41 cellular contexts compared by ENCODE assay signal in genomic region chr1:226277897-226278296, GRCh38. TPM values are rescaled to one million over a fixed set of nuclear protein-coding genes. Genes with fewer than 3 reads are reported as not detected.
"Had no signal": no experiment of that assay in that cellular context is flagged by ENCODE, and none has a peak within 500 bp of the region (broad histone marks: within the 10 kb centered on the region; RNA-seq: fewer than 3 reads in every experiment).

No MANE protein-coding gene starts in this region.

- ATAC-seq: activated naive CD4-positive, alpha-beta T cell treated with anti-CD3 and anti-CD28 coated beads, Interleukin-2, amount 50 U/mL, for 72 hours; activated naive CD8-positive, alpha-beta T cell treated with anti-CD3 and anti-CD28 coated beads, Interleukin-2, amount 50 U/mL, for 24 hours; activated T-cell treated with anti-CD3 and anti-CD28 coated beads, Interleukin-2, amount 50 U/mL, for 4 hours; activated T-cell treated with anti-CD3 and anti-CD28 coated beads, Interleukin-2, amount 50 U/mL, for 72 hours; activated T-helper 17 cell treated with anti-CD3 and anti-CD28 coated beads, Interleukin-2, amount 50 U/mL, for 72 hours; body of pancreas had no signal

- FAIRE-seq: astrocyte, bronchial epithelial cell, colon had no signal

- H3K36me3 Mint-ChIP-seq: activated naive CD4-positive, alpha-beta T cell treated with anti-CD3 and anti-CD28 coated beads, Interleukin-2, amount 50 U/mL, for 72 hours had no signal

- H3K27me3 Mint-ChIP-seq: activated naive CD4-positive, alpha-beta T cell treated with anti-CD3 and anti-CD28 coated beads, Interleukin-2, amount 10 ng/mL, durations not matched to agents 7 days and 5 days; activated naive CD4-positive, alpha-beta T cell treated with anti-CD3 and anti-CD28 coated beads, Interleukin-2, amount 50 U/mL, for 24 hours; activated naive CD8-positive, alpha-beta T cell; activated naive CD8-positive, alpha-beta T cell treated with anti-CD3 and anti-CD28 coated beads for 36 hours; activated naive CD8-positive, alpha-beta T cell treated with anti-CD3 and anti-CD28 coated beads, Interleukin-2, amount 10 ng/mL, durations not matched to agents 7 days and 5 days; activated naive CD8-positive, alpha-beta T cell treated with anti-CD3 and anti-CD28 coated beads, Interleukin-2, amount 50 U/mL, for 24 hours; activated T-cell treated with anti-CD3 and anti-CD28 coated beads, Interleukin-2, amount 50 U/mL, for 24 hours; activated T-helper 17 cell treated with anti-CD3 and anti-CD28 coated beads, Interleukin-2, amount 50 U/mL, for 72 hours; brain; central memory CD8-positive, alpha-beta T cell had no signal

- H3K27me3 ChIP-seq: adrenal gland, ascending aorta, body of pancreas, brain microvascular endothelial cell, breast epithelium had no signal

- H3K4me3 ChIP-seq: adrenal gland, ascending aorta, body of pancreas, breast epithelium had no signal

- DNase-seq: activated effector memory CD4-positive, alpha-beta T cell treated with anti-CD3 and anti-CD28 coated beads, Interleukin-2, amount 50 U/mL, for 16 hours; activated effector memory CD4-positive, alpha-beta T cell treated with Interleukin-2 at 50 U/mL for 16 hours; activated gamma-delta T cell; activated gamma-delta T cell treated with Interleukin-2 at 50 U/mL for 16 hours; activated naive CD4-positive, alpha-beta T cell; activated naive CD4-positive, alpha-beta T cell treated with anti-CD3 and anti-CD28 coated beads for 36 hours; activated naive CD4-positive, alpha-beta T cell treated with anti-CD3 and anti-CD28 coated beads, Interleukin-2, amount 10 ng/mL, durations not matched to agents 7 days and 5 days; activated naive CD4-positive, alpha-beta T cell treated with anti-CD3 and anti-CD28 coated beads, Interleukin-2, amount 50 U/mL, for 16 hours; activated naive CD4-positive, alpha-beta T cell treated with Interleukin-2 at 50 U/mL for 16 hours; activated naive CD8-positive, alpha-beta T cell treated with anti-CD3 and anti-CD28 coated beads for 36 hours; activated naive CD8-positive, alpha-beta T cell treated with anti-CD3 and anti-CD28 coated beads, Interleukin-2, amount 10 ng/mL, durations not matched to agents 7 days and 5 days; activated naive CD8-positive, alpha-beta T cell treated with anti-CD3 and anti-CD28 coated beads, Interleukin-2, amount 50 U/mL, for 24 hours; activated T-cell treated with anti-CD3 and anti-CD28 coated beads, Interleukin-2, amount 50 U/mL, for 1 hour; activated T-cell treated with anti-CD3 and anti-CD28 coated beads, Interleukin-2, amount 50 U/mL, for 24 hours; activated T-cell treated with anti-CD3 and anti-CD28 coated beads, Interleukin-2, amount 50 U/mL, for 4 hours; activated T-cell treated with anti-CD3 and anti-CD28 coated beads, Interleukin-2, amount 50 U/mL, for 48 hours; activated T-cell treated with anti-CD3 and anti-CD28 coated beads, Interleukin-2, amount 50 U/mL, for 72 hours; adrenal gland; amniotic stem cell; amygdala; anterior cingulate cortex; body of pancreas; brain microvascular endothelial cell; caudate nucleus; central memory CD4-positive, alpha-beta T cell; cerebellar nuclear complex had no signal

- H3K9me3 Mint-ChIP-seq: activated naive CD4-positive, alpha-beta T cell treated with anti-CD3 and anti-CD28 coated beads for 36 hours; activated naive CD4-positive, alpha-beta T cell treated with anti-CD3 and anti-CD28 coated beads, Interleukin-2, amount 10 ng/mL, durations not matched to agents 7 days and 5 days; activated naive CD4-positive, alpha-beta T cell treated with anti-CD3 and anti-CD28 coated beads, Interleukin-2, amount 50 U/mL, for 24 hours; activated naive CD4-positive, alpha-beta T cell treated with anti-CD3 and anti-CD28 coated beads, Interleukin-2, amount 50 U/mL, for 72 hours; activated naive CD8-positive, alpha-beta T cell treated with anti-CD3 and anti-CD28 coated beads for 36 hours; activated naive CD8-positive, alpha-beta T cell treated with anti-CD3 and anti-CD28 coated beads, Interleukin-2, amount 10 ng/mL, durations not matched to agents 7 days and 5 days; activated naive CD8-positive, alpha-beta T cell treated with anti-CD3 and anti-CD28 coated beads, Interleukin-2, amount 50 U/mL, for 24 hours; activated T-cell treated with anti-CD3 and anti-CD28 coated beads, Interleukin-2, amount 50 U/mL, for 24 hours; activated T-cell treated with anti-CD3 and anti-CD28 coated beads, Interleukin-2, amount 50 U/mL, for 4 hours; activated T-cell treated with anti-CD3 and anti-CD28 coated beads, Interleukin-2, amount 50 U/mL, for 72 hours; activated T-helper 1 cell treated with anti-CD3 and anti-CD28 coated beads, Interleukin-12 subunit alpha, Interleukin-12 subunit beta, Interleukin-2, Interleukin-4 antibody, amounts not matched to agents 30 ng/mL and 10 ng/mL and 1 ng/mL, durations not matched to agents 14 hours and 24 hours and 36 hours; activated T-helper 17 cell treated with anti-CD3 and anti-CD28 coated beads, Interleukin-2, amount 50 U/mL, for 72 hours; activated T-helper 2 cell treated with anti-CD3 and anti-CD28 coated beads, Interferon-gamma antibody, Interleukin-2, Interleukin-4, amounts not matched to agents 10 μg/mL and 5 μg/mL and 100 μg/mL, durations not matched to agents 14 hours and 24 hours and 36 hours; brain; central memory CD8-positive, alpha-beta T cell had no signal

- H3K27ac ChIP-seq: adrenal gland, ascending aorta, body of pancreas, brain microvascular endothelial cell, breast epithelium had no signal

- H3K9me3 ChIP-seq: adrenal gland, ascending aorta, body of pancreas, breast epithelium had no signal

- H3K27ac Mint-ChIP-seq: activated naive CD4-positive, alpha-beta T cell treated with anti-CD3 and anti-CD28 coated beads for 36 hours; activated naive CD4-positive, alpha-beta T cell treated with anti-CD3 and anti-CD28 coated beads, Interleukin-2, amount 10 ng/mL, durations not matched to agents 7 days and 5 days; activated naive CD4-positive, alpha-beta T cell treated with anti-CD3 and anti-CD28 coated beads, Interleukin-2, amount 50 U/mL, for 24 hours; activated naive CD4-positive, alpha-beta T cell treated with anti-CD3 and anti-CD28 coated beads, Interleukin-2, amount 50 U/mL, for 72 hours; activated naive CD8-positive, alpha-beta T cell; activated naive CD8-positive, alpha-beta T cell treated with anti-CD3 and anti-CD28 coated beads for 36 hours; activated naive CD8-positive, alpha-beta T cell treated with anti-CD3 and anti-CD28 coated beads, Interleukin-2, amount 10 ng/mL, durations not matched to agents 7 days and 5 days; activated naive CD8-positive, alpha-beta T cell treated with anti-CD3 and anti-CD28 coated beads, Interleukin-2, amount 50 U/mL, for 24 hours; activated T-cell treated with anti-CD3 and anti-CD28 coated beads, Interleukin-2, amount 50 U/mL, for 24 hours; activated T-cell treated with anti-CD3 and anti-CD28 coated beads, Interleukin-2, amount 50 U/mL, for 72 hours; activated T-helper 1 cell treated with anti-CD3 and anti-CD28 coated beads, Interleukin-12 subunit alpha, Interleukin-12 subunit beta, Interleukin-2, Interleukin-4 antibody, amounts not matched to agents 30 ng/mL and 10 ng/mL and 1 ng/mL, durations not matched to agents 14 hours and 24 hours and 36 hours; activated T-helper 17 cell treated with anti-CD3 and anti-CD28 coated beads, Interleukin-2, amount 50 U/mL, for 72 hours; activated T-helper 2 cell treated with anti-CD3 and anti-CD28 coated beads, Interferon-gamma antibody, Interleukin-2, Interleukin-4, amounts not matched to agents 10 μg/mL and 5 μg/mL and 100 μg/mL, durations not matched to agents 14 hours and 24 hours and 36 hours; brain had no signal

- H3K4me1 ChIP-seq: adrenal gland, ascending aorta, breast epithelium had no signal

- H3K4me1 Mint-ChIP-seq: activated naive CD4-positive, alpha-beta T cell treated with anti-CD3 and anti-CD28 coated beads, Interleukin-2, amount 10 ng/mL, durations not matched to agents 7 days and 5 days; activated naive CD4-positive, alpha-beta T cell treated with anti-CD3 and anti-CD28 coated beads, Interleukin-2, amount 50 U/mL, for 24 hours; activated naive CD8-positive, alpha-beta T cell treated with anti-CD3 and anti-CD28 coated beads for 36 hours; activated naive CD8-positive, alpha-beta T cell treated with anti-CD3 and anti-CD28 coated beads, Interleukin-2, amount 10 ng/mL, durations not matched to agents 7 days and 5 days; activated naive CD8-positive, alpha-beta T cell treated with anti-CD3 and anti-CD28 coated beads, Interleukin-2, amount 50 U/mL, for 24 hours; activated T-helper 17 cell treated with anti-CD3 and anti-CD28 coated beads, Interleukin-2, amount 50 U/mL, for 72 hours; central memory CD8-positive, alpha-beta T cell had no signal

- H3K4me3 Mint-ChIP-seq: activated naive CD4-positive, alpha-beta T cell treated with anti-CD3 and anti-CD28 coated beads for 36 hours; activated naive CD4-positive, alpha-beta T cell treated with anti-CD3 and anti-CD28 coated beads, Interleukin-2, amount 10 ng/mL, durations not matched to agents 7 days and 5 days; activated naive CD4-positive, alpha-beta T cell treated with anti-CD3 and anti-CD28 coated beads, Interleukin-2, amount 50 U/mL, for 24 hours; activated naive CD8-positive, alpha-beta T cell; activated naive CD8-positive, alpha-beta T cell treated with anti-CD3 and anti-CD28 coated beads for 36 hours; activated naive CD8-positive, alpha-beta T cell treated with anti-CD3 and anti-CD28 coated beads, Interleukin-2, amount 10 ng/mL, durations not matched to agents 7 days and 5 days; activated naive CD8-positive, alpha-beta T cell treated with anti-CD3 and anti-CD28 coated beads, Interleukin-2, amount 50 U/mL, for 24 hours; activated T-cell treated with anti-CD3 and anti-CD28 coated beads, Interleukin-2, amount 50 U/mL, for 24 hours; activated T-cell treated with anti-CD3 and anti-CD28 coated beads, Interleukin-2, amount 50 U/mL, for 4 hours; activated T-cell treated with anti-CD3 and anti-CD28 coated beads, Interleukin-2, amount 50 U/mL, for 72 hours; activated T-helper 1 cell treated with anti-CD3 and anti-CD28 coated beads, Interleukin-12 subunit alpha, Interleukin-12 subunit beta, Interleukin-2, Interleukin-4 antibody, amounts not matched to agents 30 ng/mL and 10 ng/mL and 1 ng/mL, durations not matched to agents 14 hours and 24 hours and 36 hours; activated T-helper 17 cell treated with anti-CD3 and anti-CD28 coated beads, Interleukin-2, amount 50 U/mL, for 72 hours; brain; central memory CD8-positive, alpha-beta T cell had no signal

- H3K36me3 ChIP-seq: adrenal gland, ascending aorta, brain microvascular endothelial cell, breast epithelium had no signal

RNA-seq across cellular contexts. Expression of gene MIXL1, which starts 54.4 kb away (rescaled TPM):
- total RNA-seq: activated naive CD4-positive, alpha-beta T cell treated with anti-CD3 and anti-CD28 coated beads for 36 hours; activated naive CD8-positive, alpha-beta T cell treated with anti-CD3 and anti-CD28 coated beads, Interleukin-2, amount 10 ng/mL, durations not matched to agents 7 days and 5 days; activated T-cell treated with anti-CD3 and anti-CD28 coated beads, Interleukin-2, amount 50 U/mL, for 4 hours; activated T-cell treated with anti-CD3 and anti-CD28 coated beads, Interleukin-2, amount 50 U/mL, for 72 hours; activated T-helper 1 cell treated with anti-CD3 and anti-CD28 coated beads, Interleukin-12 subunit alpha, Interleukin-12 subunit beta, Interleukin-2, Interleukin-4 antibody, amounts not matched to agents 30 ng/mL and 10 ng/mL and 1 ng/mL, durations not matched to agents 14 hours and 24 hours and 36 hours; activated T-helper 2 cell treated with anti-CD3 and anti-CD28 coated beads, Interferon-gamma antibody, Interleukin-2, Interleukin-4, amounts not matched to agents 10 μg/mL and 5 μg/mL and 100 μg/mL, durations not matched to agents 14 hours and 24 hours and 36 hours; adrenal gland; ascending aorta; body of pancreas; breast epithelium; bronchial epithelial cell had no signal
- polyA plus RNA-seq: adipose tissue, aorta had no signal
